In genomic region chr17:81518785-81519283, GRCh38 we compare ENCODE assay signal across 8 cellular contexts. TPM values are rescaled to one million over a fixed set of nuclear protein-coding genes. Genes with fewer than 3 reads are reported as not detected.
DNase-seq lines count a peak whose midpoint lies in the region; ATAC-seq and TF ChIP-seq lines count a peak whose summit lies in the region.

No MANE protein-coding gene starts in this region.

- POLR2A ChIA-PET in CD8-positive, alpha-beta memory T cell (lab: Charles Lee): interaction anchor here (0.6 to 1.3 kb wide), 3 partner anchors 9 to 33 kb away, joined by 3 to 4 read pairs (median 3); no protein-coding TSS in a partner anchor

- peaks cover 0 to 2% of the 10 kb centered on the region in 2 donors for H3K27me3 Mint-ChIP-seq in CD8-positive, alpha-beta memory T cell

- no peak for DNase-seq in CD8-positive, alpha-beta memory T cell
- DNase-seq in HT-29 (ENCODE audit: low spot score) (peak; percentile 71), astrocyte of the cerebellum (ENCODE audit: low read depth) (no peak), islet precursor cell (peak; percentile 83), testis (no peak), NCI-H345 (lab: John Stamatoyannopoulos, UW) (no peak), putamen (ENCODE audit: low spot score) (no peak)

- no peaks in the 10 kb centered on the region for H3K9me3 ChIP-seq in CD8-positive, alpha-beta memory T cell (ENCODE audit: low read length)
- no peaks in the 10 kb centered on the region for H3K9me3 ChIP-seq in testis

- WGBS in testis, 2 donors: 2 to 20% methylated on average over 2 to 32 of the region's 47 CpGs

- no peak overlapping the region for H3K27ac ChIP-seq in CD8-positive, alpha-beta memory T cell (ENCODE audit: low read depth, low read length)
- H3K27ac ChIP-seq in testis: no peak overlapping the region

- no peak for ATAC-seq in GM21515 (IDR thresholded peaks at IDR 0.05; ENCODE audit: unreplicated experiment)

- peaks cover 0 to 1% (median 0%) of the 10 kb centered on the region in 3 donors for H3K36me3 Mint-ChIP-seq in CD8-positive, alpha-beta memory T cell

- no peak overlapping the region for H3K27ac Mint-ChIP-seq in CD8-positive, alpha-beta memory T cell

- peaks cover 37% of the 10 kb centered on the region for H3K4me1 ChIP-seq in CD8-positive, alpha-beta memory T cell (ENCODE audit: insufficient read depth, low read length)
- peaks cover 38% of the 10 kb centered on the region for H3K4me1 ChIP-seq in testis

- peak overlapping the region; percentile 50 for H3K4me3 ChIP-seq in CD8-positive, alpha-beta memory T cell (ENCODE audit: low read length)
- H3K4me3 ChIP-seq in astrocyte of the cerebellum (ENCODE audit: low read depth, low read length) (peak overlapping the region; percentile 33), testis (peak overlapping the region; percentile 34 to 44)

- no peak for TF ChIP-seq CTCF in astrocyte of the cerebellum (IDR thresholded peaks at IDR 0.05; ENCODE audit: low read depth, low read length, missing control alignments)
- no peak for TF ChIP-seq CTCF in testis (IDR thresholded peaks at IDR 0.05)

- in situ Hi-C loops in astrocyte of the cerebellum (cut with HindIII; ENCODE audit: low sequenced_read_pairs): loop anchor here (5.0 kb wide), 1 partner anchor 48 kb away; no protein-coding TSS in a partner anchor

- H3K36me3 ChIP-seq in CD8-positive, alpha-beta memory T cell (ENCODE audit: insufficient read depth, low read length): no peaks in the 10 kb centered on the region
- no peaks in the 10 kb centered on the region for H3K36me3 ChIP-seq in testis (ENCODE audit: low read depth, missing control alignments)

- peaks cover 21 to 41% (median 28%) of the 10 kb centered on the region in 3 donors for H3K4me1 Mint-ChIP-seq in CD8-positive, alpha-beta memory T cell

- H3K9me3 Mint-ChIP-seq in CD8-positive, alpha-beta memory T cell: no peaks in the 10 kb centered on the region

- no peak for TF ChIP-seq POLR2A in testis (IDR thresholded peaks at IDR 0.05)

- intact Hi-C loops in testis (cut with DNase I; ENCODE audit: low total_unique reads): no loop called here

- H3K27me3 ChIP-seq in CD8-positive, alpha-beta memory T cell (ENCODE audit: insufficient read depth, low read length, poor library complexity, severe bottlenecking): peaks cover 4% of the 10 kb centered on the region
- no peaks in the 10 kb centered on the region for H3K27me3 ChIP-seq in testis

- CTCF ChIA-PET in CD8-positive, alpha-beta memory T cell (lab: Charles Lee): interaction anchor here (0.7 to 3.5 kb wide), 10 partner anchors 11 to 227 kb away, joined by 3 to 29 read pairs (median 4); partner anchors contain the start of gene FAAP100

- H3K4me3 Mint-ChIP-seq in CD8-positive, alpha-beta memory T cell: peak overlapping the region in 5 of 7 donors; percentile 4 to 69 (median 59)

RNA-seq across cellular contexts. Expression of gene ACTG1, which starts 6.2 kb away (rescaled TPM):
- 1,000 to 10,000 TPM; 5,175 to 5,190 TPM for total RNA-seq in CD8-positive, alpha-beta memory T cell
- polyA plus RNA-seq in CD8-positive, alpha-beta memory T cell: 1,950 TPM
- 3,401 and 4,670 TPM in 2 replicates for total RNA-seq in HT-29 (2014; rRNA removed; shearing (Covaris generic))
- 1,000 to 10,000 TPM; 1,790 to 2,057 TPM for total RNA-seq in testis
- 1,571 TPM for polyA plus RNA-seq in testis (ENCODE audit: insufficient read depth, low read depth, low replicate concordance)

RNA-seq across cellular contexts. Expression of gene FSCN2, which starts 9.3 kb away (rescaled TPM):
- under 1 TPM; 0.46 to 0.49 TPM for total RNA-seq in CD8-positive, alpha-beta memory T cell
- polyA plus RNA-seq in CD8-positive, alpha-beta memory T cell: not detected
- total RNA-seq in HT-29 (2014; rRNA removed; shearing (Covaris generic)): 4.3 and 4.7 TPM in 2 replicates
- total RNA-seq in testis: 1 to 10 TPM; 3.5 to 4.0 TPM
- 0.37 TPM for polyA plus RNA-seq in testis (ENCODE audit: insufficient read depth, low read depth, low replicate concordance)

RNA-seq across cellular contexts. Expression of gene FAAP100, which starts 33.3 kb away (rescaled TPM):
- 10 to 100 TPM; 52.5 to 55.3 TPM for total RNA-seq in CD8-positive, alpha-beta memory T cell
- polyA plus RNA-seq in CD8-positive, alpha-beta memory T cell: 19.2 TPM
- 67.5 and 70.9 TPM in 2 replicates for total RNA-seq in HT-29 (2014; rRNA removed; shearing (Covaris generic))
- total RNA-seq in testis: 10 to 100 TPM; 42.6 to 45.8 TPM
- 17.6 TPM for polyA plus RNA-seq in testis (ENCODE audit: insufficient read depth, low read depth, low replicate concordance)

Comparison
In these comparisons a context has a peak if more than half of its experiments do, and no peak if none do; other contexts are left out.
1. DNase-seq: peak in HT-29 (single experiment) and islet precursor cell (single experiment); none in CD8-positive, alpha-beta memory T cell (0 of 5), astrocyte of the cerebellum (single experiment), testis (single experiment), NCI-H345 (single experiment) and putamen (single experiment).
2. Peak in every context shown above with its lines, with median percentiles within 50 percentile points of each other: H3K4me3 ChIP-seq.